22 cellular contexts compared by ENCODE assay signal in genomic region chr6:40523505-40524172, GRCh38.
DNase-seq lines count a peak whose midpoint lies in the region; ATAC-seq and TF ChIP-seq lines count a peak whose summit lies in the region.
"Had no signal": no experiment of that assay in that cellular context is flagged by ENCODE, and none has a peak within 500 bp of the region (broad histone marks: within the 10 kb centered on the region; RNA-seq: fewer than 3 reads in every experiment).

No MANE protein-coding gene starts in this region.

- H3K27ac Mint-ChIP-seq in H9: peak overlapping the region in 2 of 3 experiments; percentile 73 to 81; a peak in 1 of 7 replicates
- no peak overlapping the region for H3K27ac Mint-ChIP-seq in WTC11
- H3K27ac Mint-ChIP-seq in neural progenitor cell: no peak overlapping the region
- no peak overlapping the region for H3K27ac Mint-ChIP-seq in stimulated activated memory B cell treated with anti-CD40 and anti-IgM and Interleukin-4, amounts not matched to agents 10 μg/mL and 1 μg/mL and 100 μg/mL, for 72 hours
- H3K27ac Mint-ChIP-seq: B cell had no signal

- no CpG with 5 or more reads among the region's 5 CpGs for WGBS in H9 (ENCODE audit: extremely low coverage, insufficient read length, low lambda C conversion rate)

- H3K4me1 ChIP-seq in H9 (ENCODE audit: insufficient read depth, low read length) (peaks cover 7% of the 10 kb centered on the region; the same call in 1 of the 2 replicates), foreskin keratinocyte (no peaks in the 10 kb centered on the region), neural progenitor cell (peaks cover 12% of the 10 kb centered on the region)
- H3K4me1 ChIP-seq: A549 had no signal

- H4K8ac ChIP-seq in H9 (replicated peaks; ENCODE audit: insufficient read length, low read depth, low read length): no peak overlapping the region

- H3K27me3 Mint-ChIP-seq in H9 (ENCODE audit: low read depth) (peaks cover 5% of the 10 kb centered on the region), WTC11 (ENCODE audit: low read depth) (no peaks in the 10 kb centered on the region), neural progenitor cell (ENCODE audit: insufficient read depth, low read depth) (peaks cover 19% of the 10 kb centered on the region)
- peaks cover 20% of the 10 kb centered on the region for H3K27me3 Mint-ChIP-seq in stimulated activated memory B cell treated with anti-CD40 and anti-IgM and Interleukin-4, amounts not matched to agents 10 μg/mL and 1 μg/mL and 100 μg/mL, for 72 hours

- peaks cover 3% of the 10 kb centered on the region for H3F3A ChIP-seq in neural progenitor cell (ENCODE audit: low read depth)

- peak overlapping the region; percentile 3 for H3K18ac ChIP-seq in H9 (ENCODE audit: insufficient read length, low read depth, low read length)

- no peaks in the 10 kb centered on the region for H3K23me2 ChIP-seq in H9 (ENCODE audit: insufficient read length, low read depth, low read length, poor library complexity, severe bottlenecking)

- H3K79me1 ChIP-seq in H9 (ENCODE audit: insufficient read depth, low read depth, low read length, poor library complexity, severe bottlenecking): no peaks in the 10 kb centered on the region

- H3K23ac ChIP-seq in H9 (ENCODE audit: insufficient read length, low read depth, low read length): no peak overlapping the region

- no peak overlapping the region for H3T11ph ChIP-seq in H9 (ENCODE audit: low read length)

- 0 out of 2 replicates have a peak overlapping the region, but pooled peaks have one; percentile 51 for H3K14ac ChIP-seq in H9 (ENCODE audit: insufficient read depth, low read length)

- POLR2A ChIA-PET in WTC11 (lab: Charles Lee): no interaction called here

- no peak overlapping the region for H3K4ac ChIP-seq in H9 (ENCODE audit: low read depth, low read length)

- H3K9ac ChIP-seq in H9 (ENCODE audit: extremely low read depth, insufficient read length, low read length) (no peak overlapping the region), neural progenitor cell (no peak overlapping the region)
- H3K9ac ChIP-seq: KMS-11 had no signal

- H3K4me3 ChIP-seq in neural progenitor cell: no peak overlapping the region
- H3K4me3 ChIP-seq: A549 had no signal

- H2BK120ac ChIP-seq in H9 (ENCODE audit: low read depth, low read length, poor library complexity, severe bottlenecking): no peak overlapping the region

- no peak overlapping the region for H3K4me2 ChIP-seq in H9 (ENCODE audit: insufficient read depth, insufficient read length, low read length)
- H3K4me2 ChIP-seq in neural progenitor cell: peak overlapping the region; percentile 38
- H3K4me2 ChIP-seq: A549, KMS-11 had no signal

- H3K4me1 Mint-ChIP-seq in H9 (peaks cover 32 to 47% of the 10 kb centered on the region in 2 experiments), WTC11 (peaks cover 57% of the 10 kb centered on the region), neural progenitor cell (peaks cover 19% of the 10 kb centered on the region)
- no peaks in the 10 kb centered on the region for H3K4me1 Mint-ChIP-seq in stimulated activated memory B cell treated with anti-CD40 and anti-IgM and Interleukin-4, amounts not matched to agents 10 μg/mL and 1 μg/mL and 100 μg/mL, for 72 hours
- H3K4me1 Mint-ChIP-seq: B cell had no signal

- H2BK15ac ChIP-seq in H9 (ENCODE audit: low read depth, low read length): no peak overlapping the region

- H2AFZ ChIP-seq in H9 (ENCODE audit: low read length): no peak overlapping the region
- no peak overlapping the region for H2AFZ ChIP-seq in neural progenitor cell (replicated peaks)

- H2BK5ac ChIP-seq in H9 (ENCODE audit: insufficient read length, low read length): no peak overlapping the region

- H3K27me3 ChIP-seq in H9 (ENCODE audit: insufficient read depth, low read length) (no peaks in the 10 kb centered on the region), foreskin keratinocyte (no peaks in the 10 kb centered on the region), neural progenitor cell (no peaks in the 10 kb centered on the region)

- no peak overlapping the region for H2AK5ac ChIP-seq in H9 (ENCODE audit: insufficient read length, low read length)

- no peak overlapping the region for H4K5ac ChIP-seq in H9 (ENCODE audit: insufficient read length, low read depth, low read length)

- no peaks in the 10 kb centered on the region for H3K36me3 Mint-ChIP-seq in H9 (ENCODE audit: insufficient read depth in 1 of 3, low read depth in 3 of 3)
- no peaks in the 10 kb centered on the region for H3K36me3 Mint-ChIP-seq in WTC11
- H3K36me3 Mint-ChIP-seq in neural progenitor cell: no peaks in the 10 kb centered on the region
- H3K36me3 Mint-ChIP-seq in stimulated activated memory B cell treated with anti-CD40 and anti-IgM and Interleukin-4, amounts not matched to agents 10 μg/mL and 1 μg/mL and 100 μg/mL, for 72 hours: no peaks in the 10 kb centered on the region
- H3K36me3 Mint-ChIP-seq: CD14-positive monocyte had no signal

- no peak overlapping the region for H2BK12ac ChIP-seq in H9 (ENCODE audit: insufficient read length, low read depth, low read length)

- H2BK20ac ChIP-seq in H9 (ENCODE audit: low read depth, low read length, poor library complexity, severe bottlenecking): no peak overlapping the region

- no peaks in the 10 kb centered on the region for H3K79me2 ChIP-seq in H9 (ENCODE audit: insufficient read depth, low read length)
- H3K79me2 ChIP-seq in neural progenitor cell (ENCODE audit: low read depth): no peaks in the 10 kb centered on the region

- TF ChIP-seq CTCF in H9 (conservative IDR thresholded peaks at IDR 0.05) (no peak), WTC11 (IDR thresholded peaks at IDR 0.05) (no peak), foreskin keratinocyte (conservative IDR thresholded peaks at IDR 0.05) (no peak), neural progenitor cell (IDR thresholded peaks at IDR 0.05) (no peak)

- no peak overlapping the region; a peak in 1 of 5 replicates for H3K4me3 Mint-ChIP-seq in H9
- H3K4me3 Mint-ChIP-seq in WTC11: no peak overlapping the region; the same call in 1 of the 2 replicates
- H3K4me3 Mint-ChIP-seq in neural progenitor cell: no peak overlapping the region
- no peak overlapping the region for H3K4me3 Mint-ChIP-seq in stimulated activated memory B cell treated with anti-CD40 and anti-IgM and Interleukin-4, amounts not matched to agents 10 μg/mL and 1 μg/mL and 100 μg/mL, for 72 hours
- H3K4me3 Mint-ChIP-seq: B cell, CD14-positive monocyte had no signal

- no peaks in the 10 kb centered on the region for H4K20me1 ChIP-seq in H9 (ENCODE audit: control insufficient read depth, insufficient read depth, insufficient read length)
- no peaks in the 10 kb centered on the region for H4K20me1 ChIP-seq in neural progenitor cell (ENCODE audit: low read depth)

- H3K27ac ChIP-seq in H9 (ENCODE audit: insufficient read length, low read depth, low read length): no peak overlapping the region
- no peak overlapping the region for H3K27ac ChIP-seq in foreskin keratinocyte
- no peak overlapping the region for H3K27ac ChIP-seq in neural progenitor cell
- H3K27ac ChIP-seq: A549, KMS-11 had no signal

- ATAC-seq in WTC11 (peak; percentile 34; the same call in 1 of the 2 replicates), foreskin keratinocyte (no peak), HG02759 (IDR thresholded peaks at IDR 0.05; ENCODE audit: unreplicated experiment) (no peak)
- ATAC-seq in stimulated activated memory B cell treated with anti-CD40 and anti-IgM and Interleukin-4, amounts not matched to agents 10 μg/mL and 1 μg/mL and 100 μg/mL, for 72 hours: no peak
- ATAC-seq: A549 had no signal

- CTCF ChIA-PET in WTC11 (lab: Charles Lee): interaction anchor here (0.7 to 3.1 kb wide), 5 partner anchors 13 to 195 kb away, joined by 3 to 12 read pairs (median 9); partner anchors contain the start of gene LRFN2

- no peaks in the 10 kb centered on the region; a peak in 1 of 5 replicates for H3K9me3 Mint-ChIP-seq in H9
- H3K9me3 Mint-ChIP-seq in WTC11: no peaks in the 10 kb centered on the region
- no peaks in the 10 kb centered on the region for H3K9me3 Mint-ChIP-seq in neural progenitor cell
- no peaks in the 10 kb centered on the region for H3K9me3 Mint-ChIP-seq in stimulated activated memory B cell treated with anti-CD40 and anti-IgM and Interleukin-4, amounts not matched to agents 10 μg/mL and 1 μg/mL and 100 μg/mL, for 72 hours

- no peaks in the 10 kb centered on the region for H3K36me3 ChIP-seq in neural progenitor cell

- H3K56ac ChIP-seq in H9 (ENCODE audit: insufficient read length, low read depth, low read length): no peak overlapping the region

- DNase-seq in H9: no peak
- DNase-seq in WTC11 (ENCODE audit: low spot score): no peak
- peak; percentile 15 to 33 for DNase-seq in foreskin keratinocyte
- DNase-seq in neural progenitor cell (ENCODE audit: low spot score): no peak
- no peak for DNase-seq in NOMO-1 treated with dmso at 0.1 percent for 144 hours (lab: John Stamatoyannopoulos, UW; ENCODE audit: unreplicated experiment)
- DNase-seq: DMS53, EL, GF-D8, HCEC 1CT, IMR-90, MV-4-11, NCI-H1105 treated with DMSO at 0.1 percent for 48 hours, NCI-H226, NCI-H510A treated with DMSO at 0.1 percent for 48 hours, NCI-H82, SHP77 treated with DMSO at 0.1 percent for 48 hours had no signal

- no peak overlapping the region for H4K91ac ChIP-seq in H9 (ENCODE audit: insufficient read length, low read depth, low read length)

- H3K9me3 ChIP-seq in H9 (ENCODE audit: control insufficient read depth, low read depth, low read length) (no peaks in the 10 kb centered on the region), neural progenitor cell (ENCODE audit: low read depth) (no peaks in the 10 kb centered on the region)
- H3K9me3 ChIP-seq: A549 had no signal

TF ChIP-seq in WTC11, 78 proteins besides CTCF, POLR2A, EP300 and RAD21 (continues in another document):
- TF ChIP-seq ZSCAN18 (CRISPR knock-in tag; IDR thresholded peaks at IDR 0.05): no peak
- no peak for TF ChIP-seq ZNF263 (CRISPR knock-in tag; IDR thresholded peaks at IDR 0.05; ENCODE audit: low read depth)

Comparison
In these comparisons a context has a peak if more than half of its experiments do, and no peak if none do; other contexts are left out.
1. DNase-seq: peak in foreskin keratinocyte (2 of 2); none in H9 (single experiment), WTC11 (single experiment), neural progenitor cell (single experiment) and NOMO-1 treated with dmso at 0.1 percent for 144 hours (single experiment).
2. H3K27ac Mint-ChIP-seq: peak in H9 (2 of 3); none in WTC11 (single experiment), neural progenitor cell (single experiment) and stimulated activated memory B cell treated with anti-CD40 and anti-IgM and Interleukin-4, amounts not matched to agents 10 μg/mL and 1 μg/mL and 100 μg/mL, for 72 hours (single experiment).